In the genomic region with DNA sequence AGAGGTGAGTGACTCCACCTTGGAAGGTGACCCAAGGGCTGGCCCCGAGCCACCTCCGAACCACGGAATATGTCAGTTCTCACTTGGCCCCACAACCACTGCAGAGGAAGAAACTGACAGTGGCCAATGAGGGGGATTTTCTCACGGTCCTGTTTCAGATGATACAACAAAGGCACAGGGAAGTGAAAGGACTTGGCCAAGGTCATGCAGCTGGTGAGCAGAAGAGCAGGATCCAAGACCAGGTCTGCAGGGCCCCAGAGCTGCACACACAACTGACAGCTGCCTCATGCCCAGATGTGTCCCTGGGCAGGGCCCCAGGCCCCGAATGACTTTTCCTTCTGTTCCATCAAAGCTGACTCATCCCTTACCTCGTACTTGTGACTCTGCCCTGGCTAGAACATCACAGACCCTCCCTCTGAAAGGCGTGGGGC, we compare ENCODE assay signal across 8 cellular contexts. TPM values are rescaled to one million over a fixed set of nuclear protein-coding genes. Genes with fewer than 3 reads are reported as not detected.
A peak's percentile ranks its signal among the peaks of the same experiment; 100 is the strongest.
DNase-seq lines count a peak whose midpoint lies in the region; ATAC-seq, FAIRE-seq and TF ChIP-seq lines count a peak whose summit lies in the region.

No MANE protein-coding gene starts in this region.

- no peak for TF ChIP-seq CTCF in GM12865 (IDR thresholded peaks at IDR 0.05; ENCODE audit: insufficient read depth, low read depth, low read length, missing control alignments)

- ATAC-seq in GM21576 (IDR thresholded peaks at IDR 0.05; ENCODE audit: unreplicated experiment) (peak; percentile 78), HG03045 (IDR thresholded peaks at IDR 0.05; ENCODE audit: unreplicated experiment) (no peak)

- H3K27ac Mint-ChIP-seq in immature natural killer cell, result no peak overlapping the region

- no peak for FAIRE-seq in urothelium cell line (lab: Jason Lieb, UNC)

- DNase-seq in GM12865 (ENCODE audit: low read depth), result peak; percentile 94
- DNase-seq in NAMALWA (ENCODE audit: low spot score), result peak; percentile 67
- peak; percentile 17 for DNase-seq in kidney glomerular epithelial cell (lab: John Stamatoyannopoulos, UW)
- no peak for DNase-seq in NCI-H2107 treated with DMSO at 0.1 percent for 48 hours (lab: John Stamatoyannopoulos, UW; ENCODE audit: unreplicated experiment)
- DNase-seq in urothelium cell line (ENCODE audit: low spot score), result no peak
- no peak for DNase-seq in immature natural killer cell

- peaks cover 12 to 28% (median 15%) of the 10 kb centered on the region in 3 donors for H3K36me3 Mint-ChIP-seq in immature natural killer cell

- H3K4me3 ChIP-seq in GM12865 (ENCODE audit: low read depth, low read length), result no peak overlapping the region

- H3K27me3 Mint-ChIP-seq in immature natural killer cell (ENCODE audit: low read depth in 3 of 3), result peaks cover 0 to 3% (median 2%) of the 10 kb centered on the region in 3 donors

- H3K4me3 Mint-ChIP-seq in immature natural killer cell, result no peak overlapping the region

- H3K4me1 Mint-ChIP-seq in immature natural killer cell, result peaks cover 16 to 19% of the 10 kb centered on the region in 2 donors

- H3K9me3 Mint-ChIP-seq in immature natural killer cell, result no peaks in the 10 kb centered on the region

RNA-seq across cellular contexts. Expression of a gene that starts 25.8 kb away (rescaled TPM):
- polyA plus RNA-seq in immature natural killer cell, result 10 to 100 TPM in 2 of 3 donors, 1 to 10 TPM in 1; 8.8 to 29.2 (median 11.1) TPM

RNA-seq across cellular contexts. Expression of a gene that starts 36.5 kb away (rescaled TPM):
- 100 to 1,000 TPM in 1 of 3 donors, 10 to 100 TPM in 2; 43.3 to 101 (median 61.5) TPM for polyA plus RNA-seq in immature natural killer cell

RNA-seq across cellular contexts. Expression of a gene that starts 43.1 kb away (rescaled TPM):
- under 1 TPM in 2 of 3 donors, not detected in 1; 0.26 to 0.96 TPM for polyA plus RNA-seq in immature natural killer cell

RNA-seq across cellular contexts. Expression of a gene that starts 48.5 kb away (rescaled TPM):
- 100 to 1,000 TPM; 156 to 181 (median 164) TPM for polyA plus RNA-seq in immature natural killer cell

Comparison
In these comparisons a context has a peak if more than half of its experiments do, and no peak if none do; other contexts are left out.
1. DNase-seq: peak in GM12865 (single experiment), NAMALWA (single experiment) and kidney glomerular epithelial cell (single experiment); none in NCI-H2107 treated with DMSO at 0.1 percent for 48 hours (single experiment), urothelium cell line (single experiment) and immature natural killer cell (0 of 3).